In the genomic region with DNA sequence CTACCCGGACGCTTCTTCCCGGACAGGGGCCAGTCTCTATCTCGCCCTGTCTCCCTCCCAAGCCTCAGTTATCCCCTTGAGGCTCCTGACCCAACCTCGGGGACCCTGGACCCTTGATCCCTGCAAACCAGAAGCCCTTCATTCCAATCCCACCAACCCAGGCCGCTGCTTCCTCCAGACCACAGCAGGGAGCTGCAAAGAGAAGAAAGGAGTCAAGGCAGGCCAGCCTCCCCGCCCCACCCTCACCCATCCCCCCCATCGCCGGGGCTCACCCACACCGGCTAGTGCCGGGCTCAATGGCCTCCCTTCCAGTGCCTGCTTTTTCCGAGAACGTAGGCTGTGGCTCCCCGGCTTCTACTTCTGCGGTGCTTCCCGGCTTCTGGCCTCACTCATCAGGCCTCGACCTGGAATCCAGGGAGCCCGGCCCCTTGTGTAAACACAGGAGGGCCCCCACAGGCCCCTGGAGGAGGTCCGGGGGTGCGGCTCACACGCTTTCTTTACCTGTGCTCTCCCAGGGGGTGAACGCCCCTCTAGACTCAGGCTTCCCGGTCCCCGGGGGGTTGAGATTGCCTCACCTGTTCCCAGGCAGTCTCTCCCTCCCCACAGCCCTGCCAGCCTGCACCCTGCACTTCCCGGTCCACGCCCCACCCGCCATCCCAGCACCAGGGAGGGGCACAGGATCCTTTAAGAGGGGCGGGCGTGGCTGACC, we compare ENCODE assay signal across 7 cellular contexts. TPM values are rescaled to one million over a fixed set of nuclear protein-coding genes. Genes with fewer than 3 reads are reported as not detected.
DNase-seq lines count a peak whose midpoint lies in the region; ATAC-seq, FAIRE-seq and TF ChIP-seq lines count a peak whose summit lies in the region.

Gene FAM83E, minus strand, starts transcription at position 641 of the 709 bp plus-strand sequence. CDS start 1,704 bp downstream, outside the sequence.

- no peaks in the 10 kb centered on the region for H3K27me3 ChIP-seq in bronchial epithelial cell (ENCODE audit: control insufficient read depth, insufficient read depth, low read length)
- no peaks in the 10 kb centered on the region for H3K27me3 ChIP-seq in pancreas

- 49 to 52% methylated on average over 29 of the region's 29 CpGs for WGBS in pancreas, 2 donors

- DNase-seq in GM12865 (ENCODE audit: low read depth) (peak; percentile 44), NCI-H187 (lab: John Stamatoyannopoulos, UW) (peak; percentile 81 to 93), bronchial epithelial cell (ENCODE audit: low read depth) (peak; percentile 70), pancreas (peak in 5 of 6 donors; percentile 48 to 86 (median 65)), H4 (ENCODE audit: low spot score) (no peak), kidney glomerular epithelial cell (lab: John Stamatoyannopoulos, UW) (no peak), GM03348 (ENCODE audit: low spot score) (no peak)

- no peaks in the 10 kb centered on the region for H3K9me3 ChIP-seq in pancreas

- TF ChIP-seq CTCF in GM12865 (IDR thresholded peaks at IDR 0.05; ENCODE audit: insufficient read depth, low read depth, low read length, missing control alignments) (no peak), bronchial epithelial cell (IDR thresholded peaks at IDR 0.05; ENCODE audit: insufficient read depth, low read length, severe bottlenecking) (no peak), pancreas (IDR thresholded peaks at IDR 0.05) (no peak)

- H3K36me3 ChIP-seq in bronchial epithelial cell (ENCODE audit: control insufficient read depth, insufficient read depth, low read length) (peaks cover 28% of the 10 kb centered on the region), pancreas (peaks cover 0 to 24% (median 22%) of the 10 kb centered on the region in 3 donors)

- peak in 2 of 4 donors; percentile 1 to 5 for ATAC-seq in pancreas

- H3K27ac ChIP-seq in pancreas, result peak within 1 kb of the TSS in 1 of 4 donors; percentile 15

- FAIRE-seq in bronchial epithelial cell (lab: Jason Lieb, UNC), result no peak
- FAIRE-seq in pancreas (lab: Jason Lieb, UNC), result no peak

- H3K4me3 ChIP-seq in GM12865 (ENCODE audit: low read depth, low read length) (no peak within 1 kb of the TSS), bronchial epithelial cell (ENCODE audit: low read depth, low read length) (peak within 1 kb of the TSS; percentile 40), pancreas (no peak within 1 kb of the TSS)

- peaks cover 8 to 14% (median 12%) of the 10 kb centered on the region in 3 donors for H3K4me1 ChIP-seq in pancreas

- intact Hi-C loops in pancreas (cut with DNase I), result no loop called here

RNA-seq across cellular contexts. Expression of gene FAM83E, which starts in this region (rescaled TPM):
- 21.9 and 62.3 TPM in 2 replicates for total RNA-seq in bronchial epithelial cell
- 1 to 10 TPM; 1.2 to 2.9 (median 2.6) TPM for total RNA-seq in pancreas
- 1 to 10 TPM; 1.8 to 3.4 TPM for polyA plus RNA-seq in pancreas
- 0.06 and 1.6 TPM in 2 replicates for total RNA-seq in H4 (2014; rRNA removed; shearing (Covaris generic))

Comparison
In these comparisons a context has a peak if more than half of its experiments do, and no peak if none do; other contexts are left out.
1. DNase-seq: peak in GM12865 (single experiment), NCI-H187 (2 of 2), bronchial epithelial cell (single experiment) and pancreas (5 of 6); none in H4 (single experiment), kidney glomerular epithelial cell (single experiment) and GM03348 (single experiment).